Comparison of ENCODE assay signal across 8 cellular contexts in the genomic region with DNA sequence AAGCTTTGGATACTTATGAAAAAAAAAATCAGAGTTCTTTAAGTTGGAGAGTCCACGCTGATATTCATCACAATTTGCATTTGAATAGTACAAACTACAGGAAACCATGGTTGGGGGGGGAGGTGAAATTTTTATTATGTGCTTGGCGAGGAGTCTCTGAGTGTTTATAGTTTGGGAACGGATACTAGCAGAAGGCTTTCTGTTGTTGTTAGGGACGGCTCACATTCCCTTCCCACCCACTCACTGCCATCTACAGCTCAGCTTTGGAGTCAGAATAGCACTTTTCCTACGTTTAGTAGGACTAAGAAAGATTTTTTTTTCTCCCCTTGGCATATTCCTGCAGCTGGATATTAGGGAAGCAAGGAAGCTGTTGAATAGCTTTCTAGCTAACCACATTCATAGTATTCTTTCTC.
DNase-seq lines count a peak whose midpoint lies in the region; ATAC-seq, FAIRE-seq and TF ChIP-seq lines count a peak whose summit lies in the region.

No MANE protein-coding gene starts in this region.

- H3K4me3 Mint-ChIP-seq in Calu3 (ENCODE audit: low read depth, unreplicated experiment): peak overlapping the region; percentile 64
- peak overlapping the region; percentile 79 for H3K4me3 Mint-ChIP-seq in activated naive CD8-positive, alpha-beta T cell treated with anti-CD3 and anti-CD28 coated beads, Interleukin-2, amount 50 U/mL, for 24 hours

- intact Hi-C loops in Calu3 (cut with micrococcal nuclease; ENCODE audit: unreplicated experiment) (loop anchor here (1.0 to 5.0 kb wide), 7 partner anchors 39 to 294 kb away; no protein-coding TSS in a partner anchor), right cardiac atrium (cut with DNase I) (no loop called here), sciatic nerve (cut with DNase I) (no loop called here)

- peaks cover 55% of the 10 kb centered on the region for H3K4me1 Mint-ChIP-seq in Calu3 (ENCODE audit: low read depth, unreplicated experiment)
- peaks cover 56% of the 10 kb centered on the region for H3K4me1 Mint-ChIP-seq in activated naive CD8-positive, alpha-beta T cell treated with anti-CD3 and anti-CD28 coated beads, Interleukin-2, amount 50 U/mL, for 24 hours

- CTCF ChIA-PET in Calu3 (lab: Charles Lee): interaction anchor here (1.2 to 2.7 kb wide), 3 partner anchors 86 to 93 kb away, joined by 3 to 9 read pairs (median 4); no protein-coding TSS in a partner anchor

- no peak for ATAC-seq in activated naive CD8-positive, alpha-beta T cell treated with anti-CD3 and anti-CD28 coated beads, Interleukin-2, amount 50 U/mL, for 24 hours
- ATAC-seq in right cardiac atrium (peak; percentile 81 to 84), sciatic nerve (peak; percentile 87), HG02885 (IDR thresholded peaks at IDR 0.05; ENCODE audit: poor library complexity, unreplicated experiment) (no peak)

- H3K9me3 ChIP-seq in right cardiac atrium (ENCODE audit: control insufficient read depth, low read length): no peaks in the 10 kb centered on the region

- H3K36me3 Mint-ChIP-seq in Calu3 (ENCODE audit: insufficient read depth, unreplicated experiment): peaks cover 18% of the 10 kb centered on the region
- no peaks in the 10 kb centered on the region for H3K36me3 Mint-ChIP-seq in activated naive CD8-positive, alpha-beta T cell treated with anti-CD3 and anti-CD28 coated beads, Interleukin-2, amount 50 U/mL, for 24 hours (ENCODE audit: low read depth)

- no peak for TF ChIP-seq POLR2A in H54 (IDR thresholded peaks at IDR 0.05; ENCODE audit: low read depth, low read length)

- H3K4me3 ChIP-seq in LNCaP clone FGC (ENCODE audit: low read depth, low read length) (no peak overlapping the region), right cardiac atrium (ENCODE audit: low read length) (peak overlapping the region; percentile 52)

- DNase-seq in Calu3 (peak; percentile 27), LNCaP clone FGC (ENCODE audit: low read depth) (no peak), right cardiac atrium (no peak), sciatic nerve (ENCODE audit: low spot score) (no peak), NCI-H524 (lab: John Stamatoyannopoulos, UW) (no peak), H54 (ENCODE audit: insufficient read length, low spot score) (no peak)
- no peak for DNase-seq in activated naive CD8-positive, alpha-beta T cell treated with anti-CD3 and anti-CD28 coated beads, Interleukin-2, amount 50 U/mL, for 24 hours

- H3K27ac Mint-ChIP-seq in Calu3 (ENCODE audit: unreplicated experiment): peak overlapping the region; percentile 98
- H3K27ac Mint-ChIP-seq in activated naive CD8-positive, alpha-beta T cell treated with anti-CD3 and anti-CD28 coated beads, Interleukin-2, amount 50 U/mL, for 24 hours: peak overlapping the region; percentile 93

- FAIRE-seq in H54 (lab: Jason Lieb, UNC): no peak

- H3K27ac ChIP-seq in right cardiac atrium (ENCODE audit: low read length): peak overlapping the region; percentile 43

- no peaks in the 10 kb centered on the region for H3K27me3 ChIP-seq in right cardiac atrium (ENCODE audit: control insufficient read depth, insufficient read depth)

- WGBS in right cardiac atrium: 9% methylated on average over 5 of the region's 5 CpGs

- no peaks in the 10 kb centered on the region for H3K27me3 Mint-ChIP-seq in Calu3 (ENCODE audit: unreplicated experiment)
- no peaks in the 10 kb centered on the region for H3K27me3 Mint-ChIP-seq in activated naive CD8-positive, alpha-beta T cell treated with anti-CD3 and anti-CD28 coated beads, Interleukin-2, amount 50 U/mL, for 24 hours

- TF ChIP-seq CTCF in Calu3 (IDR thresholded peaks at IDR 0.05; ENCODE audit: unreplicated experiment) (no peak), LNCaP clone FGC (IDR thresholded peaks at IDR 0.05; ENCODE audit: control insufficient read depth, extremely low read depth, insufficient read depth) (peak; percentile 24)

- H3K9me3 Mint-ChIP-seq in Calu3 (ENCODE audit: low read depth, unreplicated experiment): no peaks in the 10 kb centered on the region
- H3K9me3 Mint-ChIP-seq in activated naive CD8-positive, alpha-beta T cell treated with anti-CD3 and anti-CD28 coated beads, Interleukin-2, amount 50 U/mL, for 24 hours: peaks cover 11% of the 10 kb centered on the region

- BruUV-seq in Calu3 (replicated peaks; lab: Mats Ljungman, UMichigan): no TSS peak

- peaks cover 2% of the 10 kb centered on the region for H3K4me1 ChIP-seq in right cardiac atrium (ENCODE audit: control insufficient read depth, insufficient read depth, low read length)

Comparison
In these comparisons a context has a peak if more than half of its experiments do, and no peak if none do; other contexts are left out.
1. ATAC-seq: peak in right cardiac atrium (2 of 2) and sciatic nerve (single experiment); none in activated naive CD8-positive, alpha-beta T cell treated with anti-CD3 and anti-CD28 coated beads, Interleukin-2, amount 50 U/mL, for 24 hours (single experiment) and HG02885 (single experiment).